8 cellular contexts compared by ENCODE assay signal in genomic region chr19:46351241-46352041, GRCh38. TPM values are rescaled to one million over a fixed set of nuclear protein-coding genes. Genes with fewer than 3 reads are reported as not detected.
DNase-seq lines count a peak whose midpoint lies in the region; ATAC-seq and TF ChIP-seq lines count a peak whose summit lies in the region.

No MANE protein-coding gene starts in this region.

- POLR2A ChIA-PET in CD4-positive, alpha-beta memory T cell (lab: Charles Lee; ENCODE audit: partially characterized antibody), result interaction anchor here (0.6 to 1.9 kb wide), 2 partner anchors 10 to 1394 kb away, joined by 3 to 4 read pairs; partner anchors contain the start of gene NOP53
- POLR2A ChIA-PET in IMR-90 (lab: Charles Lee; ENCODE audit: unreplicated experiment), result no interaction called here

- H2AFZ ChIP-seq in IMR-90 (replicated peaks; ENCODE audit: low read length, poor library complexity), result peak overlapping the region; percentile 53

- peaks cover 36 to 92% of the 10 kb centered on the region in 2 experiments; a peak in 3 of 4 replicates for H3K79me1 ChIP-seq in IMR-90 (ENCODE audit: low read depth in 1 of 2, low read length in 2 of 2)

- H4K8ac ChIP-seq in IMR-90 (ENCODE audit: low read depth in 2 of 2, low read length in 2 of 2), result peak overlapping the region in 1 of 2 experiments; percentile 55; a peak in 2 of 4 replicates

- no TSS peak for BruUV-seq in IMR-90 (replicated peaks; lab: Mats Ljungman, UMichigan)

- H3K4me3 Mint-ChIP-seq in CD4-positive, alpha-beta memory T cell, result peak overlapping the region; percentile 16 to 94 (median 85)
- H3K4me3 Mint-ChIP-seq in activated naive CD4-positive, alpha-beta T cell treated with anti-CD3 and anti-CD28 coated beads, Interleukin-2, amount 50 U/mL, for 24 hours, result peak overlapping the region; percentile 96

- no peak overlapping the region for H2BK15ac ChIP-seq in IMR-90 (ENCODE audit: low read depth, low read length)

- H2BK20ac ChIP-seq in IMR-90 (ENCODE audit: low read depth, low read length), result 0 out of 2 replicates have a peak overlapping the region, but pooled peaks have one; percentile 44

- peak overlapping the region; percentile 87 for H3K23ac ChIP-seq in IMR-90 (ENCODE audit: low read depth, low read length)

- H3K4me1 ChIP-seq in CD4-positive, alpha-beta memory T cell (ENCODE audit: insufficient read depth, low read length), result peaks cover 50% of the 10 kb centered on the region
- H3K4me1 ChIP-seq in IMR-90 (ENCODE audit: control insufficient read depth, insufficient read depth, low read length), result peaks cover 18% of the 10 kb centered on the region
- peaks cover 43% of the 10 kb centered on the region for H3K4me1 ChIP-seq in right cardiac atrium (ENCODE audit: control insufficient read depth, insufficient read depth, low read length)

- no peaks in the 10 kb centered on the region for H3K27me3 ChIP-seq in CD4-positive, alpha-beta memory T cell (ENCODE audit: insufficient read depth, low read length)
- H3K27me3 ChIP-seq in IMR-90 (ENCODE audit: control insufficient read depth, insufficient read depth, low read length), result no peaks in the 10 kb centered on the region
- H3K27me3 ChIP-seq in right cardiac atrium (ENCODE audit: control insufficient read depth, insufficient read depth), result no peaks in the 10 kb centered on the region

- H3K9ac ChIP-seq in IMR-90 (ENCODE audit: low read depth, low read length), result peak overlapping the region; percentile 5; the same call in 1 of the 2 replicates

- peak overlapping the region; percentile 59 to 95 (median 90) for H3K27ac Mint-ChIP-seq in CD4-positive, alpha-beta memory T cell
- H3K27ac Mint-ChIP-seq in activated naive CD4-positive, alpha-beta T cell treated with anti-CD3 and anti-CD28 coated beads, Interleukin-2, amount 50 U/mL, for 24 hours, result peak overlapping the region; percentile 98

- H3K27me3 Mint-ChIP-seq in CD4-positive, alpha-beta memory T cell, result no peaks in the 10 kb centered on the region
- no peaks in the 10 kb centered on the region for H3K27me3 Mint-ChIP-seq in activated naive CD4-positive, alpha-beta T cell treated with anti-CD3 and anti-CD28 coated beads, Interleukin-2, amount 50 U/mL, for 24 hours

- dilution Hi-C loops in IMR-90 (cut with HindIII; ENCODE audit: low sequenced_read_pairs, unreplicated experiment), result no loop called here

- peak overlapping the region in 1 of 2 donors; percentile 17 for H3K4me3 ChIP-seq in CD4-positive, alpha-beta memory T cell (ENCODE audit: low read length in 2 of 2)
- H3K4me3 ChIP-seq in IMR-90 (ENCODE audit: insufficient read depth, low read depth, low read length) (no peak overlapping the region), right cardiac atrium (ENCODE audit: low read length) (no peak overlapping the region)

- H3K56ac ChIP-seq in IMR-90 (ENCODE audit: extremely low read depth, insufficient read depth, low read length), result no peak overlapping the region

- DNase-seq in CD4-positive, alpha-beta memory T cell, result peak in 1 of 5 donors; percentile 26
- peak; percentile 43 for DNase-seq in IMR-90
- DNase-seq in right cardiac atrium, result peak; percentile 66 to 82 (median 80)
- no peak for DNase-seq in activated gamma-delta T cell (lab: John Stamatoyannopoulos, UW)

- TF ChIP-seq CTCF in IMR-90 (conservative IDR thresholded peaks at IDR 0.05; ENCODE audit: low read depth, low read length), result no peak

- peak overlapping the region; percentile 34 for H2BK5ac ChIP-seq in IMR-90 (ENCODE audit: low read depth, low read length, poor library complexity, severe bottlenecking)

- peaks cover 33% of the 10 kb centered on the region for H3K9me1 ChIP-seq in IMR-90 (ENCODE audit: insufficient read depth, low read length)

- TF ChIP-seq POLR2A in IMR-90 (IDR thresholded peaks at IDR 0.05; ENCODE audit: low read depth, low read length), result no peak

- peaks cover 0 to 1% (median 0%) of the 10 kb centered on the region in 8 donors for H3K9me3 Mint-ChIP-seq in CD4-positive, alpha-beta memory T cell
- H3K9me3 Mint-ChIP-seq in activated naive CD4-positive, alpha-beta T cell treated with anti-CD3 and anti-CD28 coated beads, Interleukin-2, amount 50 U/mL, for 24 hours, result no peaks in the 10 kb centered on the region

- peaks cover 40 to 83% (median 58%) of the 10 kb centered on the region in 4 donors for H3K4me1 Mint-ChIP-seq in CD4-positive, alpha-beta memory T cell
- H3K4me1 Mint-ChIP-seq in activated naive CD4-positive, alpha-beta T cell treated with anti-CD3 and anti-CD28 coated beads, Interleukin-2, amount 50 U/mL, for 24 hours, result peaks cover 70% of the 10 kb centered on the region

- peak overlapping the region; percentile 73 for H2AK9ac ChIP-seq in IMR-90 (replicated peaks; ENCODE audit: low read depth, low read length, poor library complexity)

- H3K4ac ChIP-seq in IMR-90 (ENCODE audit: low read depth, low read length), result peak overlapping the region; percentile 74; the same call in 1 of the 2 replicates

- peak overlapping the region; percentile 63 for H2AK5ac ChIP-seq in IMR-90 (ENCODE audit: low read depth, low read length)

- peak overlapping the region; percentile 57 for H2BK120ac ChIP-seq in IMR-90 (ENCODE audit: low read depth, low read length)

- CTCF ChIA-PET in CD4-positive, alpha-beta memory T cell (lab: Charles Lee; ENCODE audit: partially characterized antibody), result interaction anchor here (1.0 kb wide), 2 partner anchors 44 to 46 kb away, joined by 3 read pairs; no protein-coding TSS in a partner anchor
- CTCF ChIA-PET in IMR-90 (lab: Yijun Ruan, JAX), result no interaction called here

- peak overlapping the region; percentile 42 for H3K14ac ChIP-seq in IMR-90 (replicated peaks; ENCODE audit: low read depth, low read length)

- intact Hi-C loops in CD4-positive, alpha-beta memory T cell (cut with micrococcal nuclease), result no loop called here
- intact Hi-C loops in IMR-90 (cut with micrococcal nuclease) (no loop called here), right cardiac atrium (cut with DNase I) (no loop called here)

- H4K91ac ChIP-seq in IMR-90 (ENCODE audit: insufficient read depth, low read depth, low read length), result peak overlapping the region; percentile 24; the same call in 1 of the 2 replicates

- H3K9me3 ChIP-seq in CD4-positive, alpha-beta memory T cell (ENCODE audit: control insufficient read depth in 1 of 2, low read length in 2 of 2), result no peaks in the 10 kb centered on the region
- H3K9me3 ChIP-seq in IMR-90 (ENCODE audit: control insufficient read depth, insufficient read depth, low read length) (no peaks in the 10 kb centered on the region), right cardiac atrium (ENCODE audit: control insufficient read depth, low read length) (no peaks in the 10 kb centered on the region)

- peaks cover 15 to 29% of the 10 kb centered on the region in 2 donors for H3K36me3 Mint-ChIP-seq in CD4-positive, alpha-beta memory T cell
- peaks cover 6% of the 10 kb centered on the region for H3K36me3 Mint-ChIP-seq in activated naive CD4-positive, alpha-beta T cell treated with anti-CD3 and anti-CD28 coated beads, Interleukin-2, amount 50 U/mL, for 24 hours

- WGBS in IMR-90 (ENCODE audit: extremely low coverage in 2 of 2, insufficient read length in 1 of 2), 2 experiments, result 25% methylated on average over 2 of the region's 18 CpGs; no CpG with 5 or more reads in 1 of the 2 experiments
- 16% methylated on average over 18 of the region's 18 CpGs for WGBS in right cardiac atrium

- H3K27ac ChIP-seq in CD4-positive, alpha-beta memory T cell (ENCODE audit: low read depth, low read length), result peak overlapping the region; percentile 48
- H3K27ac ChIP-seq in IMR-90 (ENCODE audit: insufficient read depth, low read length) (peak overlapping the region; percentile 53), right cardiac atrium (ENCODE audit: low read length) (peak overlapping the region; percentile 71), temporal lobe (ENCODE audit: low read depth, low read length) (peak overlapping the region; percentile 7)

- TF ChIP-seq RAD21 in IMR-90 (IDR thresholded peaks at IDR 0.05; ENCODE audit: low read length), result no peak

- no peak overlapping the region for H3K18ac ChIP-seq in IMR-90 (ENCODE audit: low read depth, low read length)

- peaks cover 22% of the 10 kb centered on the region for H3K36me3 ChIP-seq in CD4-positive, alpha-beta memory T cell (ENCODE audit: insufficient read depth, low read length)
- peaks cover 30% of the 10 kb centered on the region for H3K36me3 ChIP-seq in IMR-90 (ENCODE audit: control insufficient read depth, insufficient read depth, low read length)

- peaks cover 30% of the 10 kb centered on the region for H4K20me1 ChIP-seq in IMR-90 (ENCODE audit: insufficient read depth, low read length)

- H3K4me2 ChIP-seq in IMR-90 (ENCODE audit: low read depth, low read length), result peak overlapping the region; percentile 16; the same call in 1 of the 2 replicates

- in situ Hi-C loops in IMR-90 (cut with MboI; ENCODE audit: low sequenced_read_pairs), result no loop called here

- H4K5ac ChIP-seq in IMR-90 (ENCODE audit: low read depth, low read length), result no peak overlapping the region

- ATAC-seq in IMR-90 (ENCODE audit: low read depth) (peak; percentile 27), right cardiac atrium (peak; percentile 1 to 4), HG03039 (IDR thresholded peaks at IDR 0.05; ENCODE audit: unreplicated experiment) (no peak), HG03045 (IDR thresholded peaks at IDR 0.05; ENCODE audit: unreplicated experiment) (no peak)

TF ChIP-seq in IMR-90, 13 proteins besides CTCF, POLR2A, EP300 and RAD21 (continues in another document):
- TF ChIP-seq RCOR1 (IDR thresholded peaks at IDR 0.05; ENCODE audit: insufficient replicate concordance, low read length), result no peak

RNA-seq across cellular contexts. Expression of gene PPP5C, which starts 4.6 kb away (rescaled TPM):
- total RNA-seq in CD4-positive, alpha-beta memory T cell, result 10 to 100 TPM; 36.9 to 38.5 TPM
- polyA plus RNA-seq in CD4-positive, alpha-beta memory T cell, result 10 to 100 TPM; 16.3 to 30.8 TPM
- total RNA-seq in IMR-90 (2012; rRNA removed) (68.9 and 80.5 TPM in 2 replicates), right cardiac atrium (10 to 100 TPM; 62.4 to 74.1 (median 64.7) TPM), temporal lobe (42.5 TPM)
- polyA plus RNA-seq in IMR-90 (2012; rRNA removed) (128 and 133 TPM in 2 replicates), right cardiac atrium (62.7 TPM)
- 103 and 109 TPM in 2 replicates for polyA plus RNA-seq in IMR-90 (2012; cell fraction: cytosol; rRNA removed)
- polyA plus RNA-seq in IMR-90 (2012; cell fraction: nucleus; rRNA removed; ENCODE audit: low replicate concordance), result 214 and 279 TPM in 2 replicates

RNA-seq across cellular contexts. Expression of gene HIF3A, which starts 54.6 kb away (rescaled TPM):
- total RNA-seq in CD4-positive, alpha-beta memory T cell, result not detected
- not detected for polyA plus RNA-seq in CD4-positive, alpha-beta memory T cell
- total RNA-seq in IMR-90 (2012; rRNA removed) (not detected in 2 replicates), right cardiac atrium (100 to 1,000 TPM in 1 of 4 donors, 10 to 100 TPM in 3; 60.0 to 132 (median 90.8) TPM), temporal lobe (6.1 TPM)
- polyA plus RNA-seq in IMR-90 (2012; rRNA removed) (0.02 and 0.19 TPM in 2 replicates), right cardiac atrium (94.7 TPM)
- polyA plus RNA-seq in IMR-90 (2012; cell fraction: cytosol; rRNA removed), result 0.03 TPM in 1 of 2 replicates, not detected in the other
- polyA plus RNA-seq in IMR-90 (2012; cell fraction: nucleus; rRNA removed; ENCODE audit: low replicate concordance), result 0.13 and 0.23 TPM in 2 replicates

Comparison
In these comparisons a context has a peak if more than half of its experiments do, and no peak if none do; other contexts are left out.
1. H3K27ac ChIP-seq: peak in every context shown above with its lines; median percentile 71 in right cardiac atrium; 53 in IMR-90; 48 in CD4-positive, alpha-beta memory T cell; 7 in temporal lobe.
2. ATAC-seq: peak in IMR-90 (single experiment) and right cardiac atrium (2 of 2); none in HG03039 (single experiment) and HG03045 (single experiment).